11 cellular contexts compared by ENCODE assay signal in the genomic region with DNA sequence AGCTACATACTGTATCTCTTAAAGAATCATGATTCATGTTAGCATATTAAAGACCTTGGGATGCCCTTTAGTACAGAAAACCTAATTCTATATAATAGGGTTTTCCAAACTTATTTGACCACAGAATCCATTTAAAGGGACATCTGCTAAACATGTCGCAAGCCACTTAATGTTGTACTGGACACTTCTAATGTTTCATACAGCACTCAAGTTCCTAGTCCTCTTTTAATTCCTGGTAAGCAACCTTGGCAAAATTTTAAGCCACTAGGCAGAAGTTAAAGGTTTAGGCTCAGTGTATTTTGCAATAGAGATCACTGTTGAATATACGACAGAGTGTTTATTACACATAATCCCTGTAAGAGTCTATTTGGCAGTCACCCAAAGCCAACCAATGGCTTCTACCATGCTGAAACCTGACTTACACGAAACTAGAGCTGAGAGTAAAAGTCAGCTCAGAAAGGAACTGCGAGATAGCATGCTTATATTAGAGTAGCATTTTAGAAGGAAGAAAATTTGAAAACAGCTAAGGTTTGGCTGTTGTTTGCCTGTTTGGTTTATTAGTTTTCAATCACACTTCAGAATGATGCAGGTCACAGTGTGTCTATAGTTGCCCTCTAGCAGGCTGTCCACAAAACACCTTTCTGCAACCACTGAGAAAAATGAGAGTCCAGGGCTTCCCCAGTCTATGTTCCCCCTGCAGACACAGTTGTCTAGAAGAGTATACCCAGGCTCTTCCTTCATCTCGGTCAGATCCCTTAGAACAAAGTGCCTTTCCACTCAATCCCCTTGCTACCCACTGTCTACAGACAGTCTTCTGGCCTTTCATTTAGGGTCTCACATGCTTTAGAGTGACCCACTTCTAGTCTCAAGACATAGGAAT.
DNase-seq lines count a peak whose midpoint lies in the region; ATAC-seq and TF ChIP-seq lines count a peak whose summit lies in the region.
"Had no signal": no experiment of that assay in that cellular context is flagged by ENCODE, and none has a peak within 500 bp of the region (broad histone marks: within the 10 kb centered on the region; RNA-seq: fewer than 3 reads in every experiment).

No MANE protein-coding gene starts in this region.

- TF ChIP-seq CTCF in VCaP (conservative IDR thresholded peaks at IDR 0.05) = no peak
- TF ChIP-seq CTCF in mucosa of descending colon (IDR thresholded peaks at IDR 0.05) = no peak
- no peak for TF ChIP-seq CTCF in testis (IDR thresholded peaks at IDR 0.05)

- no peaks in the 10 kb centered on the region for H3K27me3 ChIP-seq in testis
- H3K27me3 ChIP-seq: body of pancreas had no signal

- H3K27ac ChIP-seq in VCaP (peak overlapping the region; percentile 27; the same call in 1 of the 2 replicates), testis (no peak overlapping the region)
- H3K27ac ChIP-seq: body of pancreas had no signal

- H3K4me1 ChIP-seq in mucosa of descending colon (ENCODE audit: low read depth) (peaks cover 3% of the 10 kb centered on the region), testis (no peaks in the 10 kb centered on the region)
- H3K4me1 ChIP-seq: body of pancreas had no signal

- ATAC-seq in mucosa of descending colon (peak; percentile 83), GM21367 (IDR thresholded peaks at IDR 0.05; ENCODE audit: unreplicated experiment) (no peak)
- ATAC-seq: body of pancreas, WTC11 had no signal

- H3K9me3 ChIP-seq in mucosa of descending colon = no peaks in the 10 kb centered on the region
- H3K9me3 ChIP-seq in testis = no peaks in the 10 kb centered on the region
- H3K9me3 ChIP-seq: body of pancreas had no signal

- H3K4me3 ChIP-seq in mucosa of descending colon (no peak overlapping the region), testis (no peak overlapping the region)
- H3K4me3 ChIP-seq: body of pancreas had no signal

- 76% methylated on average over 5 of the region's 5 CpGs for WGBS in testis, 2 donors

- intact Hi-C loops in mucosa of descending colon (cut with DNase I, micrococcal nuclease) = no loop called here
- intact Hi-C loops in posterior vena cava (cut with DNase I) = loop anchor here in 1 of 2 donors (10.0 kb wide), 1 partner anchor 45 kb away; no protein-coding TSS in a partner anchor
- intact Hi-C loops in testis (cut with DNase I; ENCODE audit: low total_unique reads) = no loop called here

- no peak for TF ChIP-seq POLR2A in testis (IDR thresholded peaks at IDR 0.05)

- DNase-seq in EH (ENCODE audit: low read depth) = peak; percentile 83
- peak; percentile 76 for DNase-seq in NCI-H1092 treated with DMSO at 0.1 percent for 48 hours (lab: John Stamatoyannopoulos, UW)
- peak in 1 of 3 donors; percentile 81 for DNase-seq in mucosa of descending colon
- DNase-seq in posterior vena cava (ENCODE audit: low spot score) = no peak
- no peak for DNase-seq in HuH-7 (ENCODE audit: low spot score)
- DNase-seq in testis = no peak
- DNase-seq: kidney had no signal

- H3K36me3 ChIP-seq in mucosa of descending colon (ENCODE audit: low read depth) = no peaks in the 10 kb centered on the region
- no peaks in the 10 kb centered on the region for H3K36me3 ChIP-seq in testis (ENCODE audit: low read depth, missing control alignments)

Comparison
In these comparisons a context has a peak if more than half of its experiments do, and no peak if none do; other contexts are left out.
1. DNase-seq: peak in EH (single experiment) and NCI-H1092 treated with DMSO at 0.1 percent for 48 hours (single experiment); none in posterior vena cava (single experiment), HuH-7 (single experiment) and testis (single experiment).